In the genomic region with DNA sequence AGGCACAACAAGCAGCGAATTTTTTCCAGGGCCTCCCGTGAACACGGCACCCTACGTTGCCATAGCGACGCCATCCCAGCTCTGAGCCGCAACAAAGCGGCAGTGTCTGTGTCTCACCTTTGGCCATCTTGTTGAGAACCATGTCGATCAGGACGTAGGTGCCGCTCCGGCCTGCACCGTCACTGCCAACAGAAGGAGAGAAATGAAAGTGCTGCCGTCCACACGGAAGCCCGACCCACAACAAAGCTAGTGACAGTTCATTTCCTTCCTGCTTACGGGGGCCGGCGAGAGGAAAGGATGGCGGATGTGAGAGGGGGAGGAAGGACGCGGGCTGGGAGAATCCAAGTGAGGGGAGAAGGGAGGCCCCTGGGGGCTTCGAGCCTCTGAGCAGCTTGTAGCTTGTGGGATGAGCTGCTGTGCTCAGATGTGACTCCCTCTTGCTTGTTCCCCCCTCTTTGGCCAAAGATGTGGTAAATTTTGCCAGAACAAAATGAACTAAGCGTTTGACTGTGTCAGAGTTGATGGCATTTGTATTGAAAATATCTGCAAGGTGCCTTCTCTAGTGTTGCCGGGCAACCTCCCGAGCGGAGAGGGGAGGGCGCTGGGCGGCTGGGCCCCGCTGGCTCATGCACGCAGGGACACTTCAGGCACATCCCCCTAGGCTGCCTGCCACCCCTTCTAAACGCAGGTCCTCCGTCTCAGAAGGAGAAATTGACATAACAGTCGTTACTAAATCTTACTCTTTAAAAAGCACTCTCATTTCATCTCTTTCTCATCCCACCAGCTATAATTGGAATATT, we compare ENCODE assay signal across 8 cellular contexts.
A peak's percentile ranks its signal among the peaks of the same experiment; 100 is the strongest.
DNase-seq lines count a peak whose midpoint lies in the region; TF ChIP-seq lines count a peak whose summit lies in the region.

No MANE protein-coding gene starts in this region.

- H3K9me3 ChIP-seq in neural progenitor cell (ENCODE audit: low read depth): no peaks in the 10 kb centered on the region
- no peaks in the 10 kb centered on the region for H3K9me3 ChIP-seq in stomach smooth muscle (ENCODE audit: control insufficient read depth in 2 of 2, low read length in 2 of 2)

- intact Hi-C loops in CD14-positive monocyte (cut with micrococcal nuclease): no loop called here

- H3K4me2 ChIP-seq in neural progenitor cell: peak overlapping the region; percentile 67

- peaks cover 0 to 15% (median 0%) of the 10 kb centered on the region in 7 donors for H3K9me3 Mint-ChIP-seq in CD14-positive monocyte
- H3K9me3 Mint-ChIP-seq in neural progenitor cell: peaks cover 5% of the 10 kb centered on the region

- no peaks in the 10 kb centered on the region for H3K79me2 ChIP-seq in neural progenitor cell (ENCODE audit: low read depth)

- H3K27ac ChIP-seq in neural progenitor cell (no peak overlapping the region), stomach smooth muscle (ENCODE audit: low read length) (peak overlapping the region; percentile 37)

- TF ChIP-seq CTCF in CD14-positive monocyte (IDR thresholded peaks at IDR 0.05) (no peak), neural progenitor cell (IDR thresholded peaks at IDR 0.05) (no peak)

- H3K9ac ChIP-seq in neural progenitor cell (no peak overlapping the region), stomach smooth muscle (ENCODE audit: low read length in 2 of 2) (peak overlapping the region; percentile 69 to 71)

- no peaks in the 10 kb centered on the region for H3K36me3 Mint-ChIP-seq in CD14-positive monocyte
- H3K36me3 Mint-ChIP-seq in neural progenitor cell: peaks cover 58% of the 10 kb centered on the region

- peaks cover 3% of the 10 kb centered on the region for H4K20me1 ChIP-seq in neural progenitor cell (ENCODE audit: low read depth)

- DNase-seq in CD14-positive monocyte (ENCODE audit: low spot score) (no peak), H7 (peak; percentile 86), NCI-H187 (lab: John Stamatoyannopoulos, UW) (peak; percentile 81 to 83), fibroblast of the conjunctiva (ENCODE audit: low read depth) (peak; percentile 14), neural progenitor cell (ENCODE audit: low spot score) (peak; percentile 62), NCI-H2196 (lab: John Stamatoyannopoulos, UW; ENCODE audit: unreplicated experiment) (no peak)
- peak; percentile 57 to 66 for DNase-seq in activated T-cell treated with anti-CD3 and anti-CD28 coated beads, Interleukin-2, amount 50 U/mL, for 48 hours

- H3K4me1 ChIP-seq in neural progenitor cell (peaks cover 30% of the 10 kb centered on the region), stomach smooth muscle (ENCODE audit: control insufficient read depth, insufficient read depth, low read length) (peaks cover 11% of the 10 kb centered on the region)

- H3K27me3 ChIP-seq in H7 (ENCODE audit: control insufficient read depth, insufficient read depth, low read length) (no peaks in the 10 kb centered on the region), neural progenitor cell (peaks cover 23% of the 10 kb centered on the region), stomach smooth muscle (ENCODE audit: control insufficient read depth in 1 of 2, insufficient read depth in 2 of 2, low read length in 2 of 2) (peaks cover 5 to 8% of the 10 kb centered on the region in 2 donors)

- peak overlapping the region; percentile 76 for H2AFZ ChIP-seq in neural progenitor cell (replicated peaks)

- H3K4me3 Mint-ChIP-seq in CD14-positive monocyte (peak overlapping the region; percentile 95 to 98), neural progenitor cell (peak overlapping the region; percentile 80)

- H3K27me3 Mint-ChIP-seq in CD14-positive monocyte (ENCODE audit: low read depth in 3 of 3) (peaks cover 21 to 31% (median 28%) of the 10 kb centered on the region in 3 donors), neural progenitor cell (ENCODE audit: insufficient read depth, low read depth) (peaks cover 4% of the 10 kb centered on the region)

- H3K4me1 Mint-ChIP-seq in CD14-positive monocyte (peaks cover 19% of the 10 kb centered on the region), neural progenitor cell (peaks cover 77% of the 10 kb centered on the region)

- H3K4me3 ChIP-seq in H7 (ENCODE audit: insufficient read depth, low read depth, low read length) (peak overlapping the region; percentile 22; the same call in 1 of the 2 replicates), neural progenitor cell (peak overlapping the region; percentile 30), stomach smooth muscle (ENCODE audit: low read length in 2 of 2) (peak overlapping the region; percentile 86 to 90)

- peaks cover 12% of the 10 kb centered on the region for H3F3A ChIP-seq in neural progenitor cell (ENCODE audit: low read depth)

- H3K36me3 ChIP-seq in H7 (replicated peaks; ENCODE audit: control insufficient read depth, insufficient read depth, low read length): no peaks in the 10 kb centered on the region
- no peaks in the 10 kb centered on the region for H3K36me3 ChIP-seq in neural progenitor cell
- H3K36me3 ChIP-seq in stomach smooth muscle (ENCODE audit: control insufficient read depth in 2 of 2, insufficient read depth in 2 of 2, low read length in 2 of 2): no peaks in the 10 kb centered on the region

- H3K27ac Mint-ChIP-seq in CD14-positive monocyte: peak overlapping the region; percentile 15 to 85 (median 60)
- peak overlapping the region; percentile 97 for H3K27ac Mint-ChIP-seq in neural progenitor cell

Comparison
In these comparisons a context has a peak if more than half of its experiments do, and no peak if none do; other contexts are left out.
1. DNase-seq: peak in H7 (single experiment), NCI-H187 (2 of 2), activated T-cell treated with anti-CD3 and anti-CD28 coated beads, Interleukin-2, amount 50 U/mL, for 48 hours (2 of 2), fibroblast of the conjunctiva (single experiment) and neural progenitor cell (single experiment); none in CD14-positive monocyte (single experiment) and NCI-H2196 (single experiment).
2. H3K4me3 ChIP-seq: peak in every context shown above with its lines; median percentile 88 in stomach smooth muscle; 30 in neural progenitor cell; 22 in H7.